Comparison of ENCODE assay signal across 8 cellular contexts in the genomic region with DNA sequence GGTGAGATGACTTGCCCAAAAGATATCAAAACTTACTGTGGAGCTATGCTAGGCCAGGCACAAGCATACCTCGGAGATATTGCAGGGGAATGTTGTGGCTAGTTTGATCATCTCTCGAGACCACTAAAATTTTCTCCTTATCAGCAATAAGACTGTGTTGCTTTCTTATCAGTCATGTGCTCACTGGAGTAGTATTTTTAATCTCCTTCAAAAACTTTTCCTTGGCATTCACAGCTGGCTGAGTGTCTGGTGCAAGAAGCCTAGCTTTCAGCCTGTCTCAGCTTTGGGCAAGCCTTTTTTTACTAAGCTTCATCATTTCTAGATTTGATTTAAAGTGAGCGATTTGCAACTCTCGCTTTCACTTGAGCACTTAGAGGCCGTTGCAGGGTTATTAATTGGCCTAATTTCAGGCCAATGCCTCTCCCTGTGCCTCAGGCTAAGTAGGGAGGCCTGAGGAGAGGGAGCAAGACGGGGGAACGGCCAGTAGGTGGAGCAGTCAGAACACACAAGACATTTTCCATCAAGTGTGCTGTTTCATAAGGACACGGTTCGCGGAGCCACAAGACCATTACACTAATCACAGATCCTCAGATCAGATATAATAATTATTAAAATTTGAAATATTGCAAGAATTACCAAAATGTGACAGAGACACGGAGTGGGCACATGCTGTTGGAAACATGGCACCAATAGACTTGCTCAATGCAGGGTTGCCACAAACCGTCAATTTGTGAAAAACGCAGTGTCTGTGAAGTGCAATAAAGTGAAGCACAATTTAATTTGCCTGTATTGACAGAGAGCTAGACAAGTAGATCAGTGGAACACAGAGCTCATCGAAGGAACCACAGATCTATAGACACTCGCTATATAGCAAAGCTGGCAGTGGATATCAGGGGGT.
DNase-seq lines count a peak whose midpoint lies in the region; ATAC-seq and TF ChIP-seq lines count a peak whose summit lies in the region.

No MANE protein-coding gene starts in this region.

- no peaks in the 10 kb centered on the region for H3K36me3 Mint-ChIP-seq in activated naive CD8-positive, alpha-beta T cell treated with anti-CD3 and anti-CD28 coated beads for 36 hours

- no peak overlapping the region for H3K27ac Mint-ChIP-seq in activated naive CD8-positive, alpha-beta T cell treated with anti-CD3 and anti-CD28 coated beads for 36 hours

- no peaks in the 10 kb centered on the region for H4K20me1 ChIP-seq in GM23248 (ENCODE audit: insufficient read depth)

- H3F3A ChIP-seq in GM23248 (ENCODE audit: insufficient read depth), result 0 out of 2 replicates have a peak, but pooled peaks cover 3% of the 10 kb centered on the region

- no peak overlapping the region for H3K27ac ChIP-seq in GM23248
- H3K27ac ChIP-seq in cardiac muscle cell, result no peak overlapping the region
- no peak overlapping the region for H3K27ac ChIP-seq in prostate gland
- H3K27ac ChIP-seq in vagina, result no peak overlapping the region

- in situ Hi-C loops in GM23248 (cut with MboI), result no loop called here

- no peak for TF ChIP-seq POLR2A in NB4 (IDR thresholded peaks at IDR 0.05; ENCODE audit: extremely low read depth, insufficient read length)
- TF ChIP-seq POLR2A in prostate gland (IDR thresholded peaks at IDR 0.05), result no peak
- no peak for TF ChIP-seq POLR2A in vagina (IDR thresholded peaks at IDR 0.05)

- peak overlapping the region; percentile 74 for H3K4me2 ChIP-seq in GM23248 (ENCODE audit: unreplicated experiment)

- no peak overlapping the region for H3K4me3 Mint-ChIP-seq in activated naive CD8-positive, alpha-beta T cell treated with anti-CD3 and anti-CD28 coated beads for 36 hours

- peak; percentile 99 for ATAC-seq in SK-N-SH treated with all-trans-retinoic acid at 6 μM for 48 hours

- H3K4me3 ChIP-seq in GM23248 (no peak overlapping the region), NB4 (ENCODE audit: low read depth, low read length) (no peak overlapping the region), cardiac muscle cell (no peak overlapping the region), prostate gland (no peak overlapping the region), vagina (no peak overlapping the region)

- no peaks in the 10 kb centered on the region for H3K9me2 ChIP-seq in GM23248 (ENCODE audit: insufficient read depth)

- no peak overlapping the region for H2AFZ ChIP-seq in GM23248

- peaks cover 3% of the 10 kb centered on the region for H3K4me1 Mint-ChIP-seq in activated naive CD8-positive, alpha-beta T cell treated with anti-CD3 and anti-CD28 coated beads for 36 hours

- 33 to 34% methylated on average over 15 of the region's 15 CpGs for WGBS in GM23248 (ENCODE audit: low coverage in 1 of 2, low lambda C conversion rate in 2 of 2, missing lambda C conversion rate in 2 of 2), 2 experiments
- WGBS in prostate gland, result 28% methylated on average over 15 of the region's 15 CpGs

- H3K36me3 ChIP-seq in GM23248 (ENCODE audit: low read depth) (no peaks in the 10 kb centered on the region), cardiac muscle cell (no peaks in the 10 kb centered on the region), prostate gland (no peaks in the 10 kb centered on the region), vagina (no peaks in the 10 kb centered on the region)

- no peaks in the 10 kb centered on the region for H3K9me3 Mint-ChIP-seq in activated naive CD8-positive, alpha-beta T cell treated with anti-CD3 and anti-CD28 coated beads for 36 hours

- intact Hi-C loops in prostate gland (cut with DNase I), result loop anchor here (10.0 kb wide), 1 partner anchor 410 kb away; no protein-coding TSS in a partner anchor
- intact Hi-C loops in vagina (cut with DNase I), result no loop called here

- peaks cover 8% of the 10 kb centered on the region for H3K27me3 Mint-ChIP-seq in activated naive CD8-positive, alpha-beta T cell treated with anti-CD3 and anti-CD28 coated beads for 36 hours

- H3K27me3 ChIP-seq in GM23248 (replicated peaks; ENCODE audit: insufficient read depth), result no peaks in the 10 kb centered on the region
- peaks cover 41% of the 10 kb centered on the region for H3K27me3 ChIP-seq in cardiac muscle cell
- H3K27me3 ChIP-seq in prostate gland (replicated peaks; ENCODE audit: insufficient read depth), result no peaks in the 10 kb centered on the region
- no peaks in the 10 kb centered on the region for H3K27me3 ChIP-seq in vagina

- H3K79me2 ChIP-seq in GM23248 (ENCODE audit: insufficient read depth), result no peaks in the 10 kb centered on the region

- TF ChIP-seq CTCF in NB4 (IDR thresholded peaks at IDR 0.05; ENCODE audit: low read depth, low read length), result peak; percentile 94
- peak; percentile 91 for TF ChIP-seq CTCF in cardiac muscle cell (IDR thresholded peaks at IDR 0.05; ENCODE audit: low read depth, low read length)
- TF ChIP-seq CTCF in prostate gland (IDR thresholded peaks at IDR 0.05), result peak in 3 of 4 experiments; percentile 48 to 75 (median 64)
- peak; percentile 20 to 67 (median 64) for TF ChIP-seq CTCF in vagina (IDR thresholded peaks at IDR 0.05)

- no peaks in the 10 kb centered on the region for H3K9me3 ChIP-seq in GM23248 (ENCODE audit: low read depth)
- no peaks in the 10 kb centered on the region for H3K9me3 ChIP-seq in cardiac muscle cell (ENCODE audit: low read depth)
- H3K9me3 ChIP-seq in prostate gland, result no peaks in the 10 kb centered on the region
- no peaks in the 10 kb centered on the region for H3K9me3 ChIP-seq in vagina

- DNase-seq in DMS53 (lab: John Stamatoyannopoulos, UW) (peak; percentile 72), GM23248 (peak; percentile 88), NB4 (ENCODE audit: low read depth) (peak; percentile 90), cardiac muscle cell (ENCODE audit: low read depth in 1 of 2, low spot score in 1 of 2) (peak; percentile 78 to 91), prostate gland (ENCODE audit: low spot score) (peak; percentile 69), vagina (ENCODE audit: extremely low spot score in 2 of 2) (no peak)
- peak; percentile 53 for DNase-seq in activated naive CD8-positive, alpha-beta T cell treated with anti-CD3 and anti-CD28 coated beads for 36 hours

- H3K4me1 ChIP-seq in GM23248 (ENCODE audit: insufficient read depth) (peaks cover 15% of the 10 kb centered on the region), cardiac muscle cell (ENCODE audit: low read depth) (no peaks in the 10 kb centered on the region), prostate gland (replicated peaks) (no peaks in the 10 kb centered on the region), vagina (no peaks in the 10 kb centered on the region)

- H3K9ac ChIP-seq in GM23248, result no peak overlapping the region

TF ChIP-seq in SK-N-SH treated with all-trans-retinoic acid at 6 μM for 48 hours, 23 proteins besides CTCF, POLR2A, EP300 and RAD21 (continues in another document):
- TF ChIP-seq RARB (CRISPR knock-in tag; IDR thresholded peaks at IDR 0.05), result no peak
- TF ChIP-seq, protein P1, sequence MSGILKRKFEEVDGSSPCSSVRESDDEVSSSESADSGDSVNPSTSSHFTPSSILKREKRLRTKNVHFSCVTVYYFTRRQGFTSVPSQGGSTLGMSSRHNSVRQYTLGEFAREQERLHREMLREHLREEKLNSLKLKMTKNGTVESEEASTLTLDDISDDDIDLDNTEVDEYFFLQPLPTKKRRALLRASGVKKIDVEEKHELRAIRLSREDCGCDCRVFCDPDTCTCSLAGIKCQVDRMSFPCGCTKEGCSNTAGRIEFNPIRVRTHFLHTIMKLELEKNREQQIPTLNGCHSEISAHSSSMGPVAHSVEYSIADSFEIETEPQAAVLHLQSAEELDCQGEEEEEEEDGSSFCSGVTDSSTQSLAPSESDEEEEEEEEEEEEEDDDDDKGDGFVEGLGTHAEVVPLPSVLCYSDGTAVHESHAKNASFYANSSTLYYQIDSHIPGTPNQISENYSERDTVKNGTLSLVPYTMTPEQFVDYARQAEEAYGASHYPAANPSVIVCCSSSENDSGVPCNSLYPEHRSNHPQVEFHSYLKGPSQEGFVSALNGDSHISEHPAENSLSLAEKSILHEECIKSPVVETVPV (CRISPR knock-in tag; IDR thresholded peaks at IDR 0.05), result no peak
- TF ChIP-seq, protein P2, sequence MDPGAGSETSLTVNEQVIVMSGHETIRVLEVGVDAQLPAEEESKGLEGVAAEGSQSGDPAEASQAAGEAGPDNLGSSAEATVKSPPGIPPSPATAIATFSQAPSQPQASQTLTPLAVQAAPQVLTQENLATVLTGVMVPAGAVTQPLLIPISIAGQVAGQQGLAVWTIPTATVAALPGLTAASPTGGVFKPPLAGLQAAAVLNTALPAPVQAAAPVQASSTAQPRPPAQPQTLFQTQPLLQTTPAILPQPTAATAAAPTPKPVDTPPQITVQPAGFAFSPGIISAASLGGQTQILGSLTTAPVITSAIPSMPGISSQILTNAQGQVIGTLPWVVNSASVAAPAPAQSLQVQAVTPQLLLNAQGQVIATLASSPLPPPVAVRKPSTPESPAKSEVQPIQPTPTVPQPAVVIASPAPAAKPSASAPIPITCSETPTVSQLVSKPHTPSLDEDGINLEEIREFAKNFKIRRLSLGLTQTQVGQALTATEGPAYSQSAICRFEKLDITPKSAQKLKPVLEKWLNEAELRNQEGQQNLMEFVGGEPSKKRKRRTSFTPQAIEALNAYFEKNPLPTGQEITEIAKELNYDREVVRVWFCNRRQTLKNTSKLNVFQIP (CRISPR knock-in tag; IDR thresholded peaks at IDR 0.05; ENCODE audit: borderline replicate concordance, low read depth), result no peak
- no peak for TF ChIP-seq BACH2 (CRISPR knock-in tag; IDR thresholded peaks at IDR 0.05; ENCODE audit: borderline replicate concordance)
- no peak for TF ChIP-seq ZFP3 (CRISPR knock-in tag; IDR thresholded peaks at IDR 0.05)
- TF ChIP-seq ZC3H10 (CRISPR knock-in tag; IDR thresholded peaks at IDR 0.05), result no peak
- no peak for TF ChIP-seq TOX (CRISPR knock-in tag; IDR thresholded peaks at IDR 0.05; ENCODE audit: borderline replicate concordance)
- TF ChIP-seq, protein P3, sequence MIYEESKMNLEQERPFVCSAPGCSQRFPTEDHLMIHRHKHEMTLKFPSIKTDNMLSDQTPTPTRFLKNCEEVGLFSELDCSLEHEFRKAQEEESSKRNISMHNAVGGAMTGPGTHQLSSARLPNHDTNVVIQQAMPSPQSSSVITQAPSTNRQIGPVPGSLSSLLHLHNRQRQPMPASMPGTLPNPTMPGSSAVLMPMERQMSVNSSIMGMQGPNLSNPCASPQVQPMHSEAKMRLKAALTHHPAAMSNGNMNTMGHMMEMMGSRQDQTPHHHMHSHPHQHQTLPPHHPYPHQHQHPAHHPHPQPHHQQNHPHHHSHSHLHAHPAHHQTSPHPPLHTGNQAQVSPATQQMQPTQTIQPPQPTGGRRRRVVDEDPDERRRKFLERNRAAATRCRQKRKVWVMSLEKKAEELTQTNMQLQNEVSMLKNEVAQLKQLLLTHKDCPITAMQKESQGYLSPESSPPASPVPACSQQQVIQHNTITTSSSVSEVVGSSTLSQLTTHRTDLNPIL (CRISPR knock-in tag; IDR thresholded peaks at IDR 0.05; ENCODE audit: low read depth), result no peak
- no peak for TF ChIP-seq ARNTL (CRISPR knock-in tag; IDR thresholded peaks at IDR 0.05; ENCODE audit: borderline replicate concordance, low read depth)
- TF ChIP-seq TCF4 (CRISPR knock-in tag; IDR thresholded peaks at IDR 0.05; ENCODE audit: borderline replicate concordance), result no peak

Comparison
In these comparisons a context has a peak if more than half of its experiments do, and no peak if none do; other contexts are left out.
1. DNase-seq: peak in DMS53 (single experiment), GM23248 (single experiment), NB4 (single experiment), activated naive CD8-positive, alpha-beta T cell treated with anti-CD3 and anti-CD28 coated beads for 36 hours (single experiment), cardiac muscle cell (2 of 2) and prostate gland (single experiment); none in vagina (0 of 2).
2. Peak in every context shown above with its lines, with median percentiles within 50 percentile points of each other: CTCF ChIP-seq.